Comparison of ENCODE assay signal across 16 cellular contexts in genomic region chr7:41038211-41038610, GRCh38.
DNase-seq lines count a peak whose midpoint lies in the region; ATAC-seq and TF ChIP-seq lines count a peak whose summit lies in the region.
"Had no signal": no experiment of that assay in that cellular context is flagged by ENCODE, and none has a peak within 500 bp of the region (broad histone marks: within the 10 kb centered on the region; RNA-seq: fewer than 3 reads in every experiment).

No MANE protein-coding gene starts in this region.

- H3K36me3 ChIP-seq in IMR-90 (ENCODE audit: control insufficient read depth, insufficient read depth, low read length) (no peaks in the 10 kb centered on the region), esophagus muscularis mucosa (no peaks in the 10 kb centered on the region), MG63 (no peaks in the 10 kb centered on the region), neuronal stem cell (replicated peaks in 1 of 2; ENCODE audit: control insufficient read depth in 2 of 2, insufficient read depth in 2 of 2, low read length in 2 of 2) (no peaks in the 10 kb centered on the region)
- H3K36me3 ChIP-seq: HAP-1 had no signal

- H3K9ac ChIP-seq in IMR-90 (ENCODE audit: low read depth, low read length): no peak overlapping the region
- H3K9ac ChIP-seq in neuronal stem cell (ENCODE audit: low read depth, low read length, poor library complexity): no peak overlapping the region
- H3K9ac ChIP-seq: GM23248 had no signal

- no peak overlapping the region for H3K4me2 ChIP-seq in IMR-90 (ENCODE audit: low read depth, low read length)
- no peak overlapping the region for H3K4me2 ChIP-seq in neuronal stem cell (ENCODE audit: insufficient read depth, low read length, poor library complexity, severe bottlenecking)

- no peak overlapping the region for H3K18ac ChIP-seq in IMR-90 (ENCODE audit: low read depth, low read length)
- H3K18ac ChIP-seq in neuronal stem cell (ENCODE audit: low read length): no peak overlapping the region

- in situ Hi-C loops in IMR-90 (cut with MboI; ENCODE audit: low sequenced_read_pairs): no loop called here

- no TSS peak for BruUV-seq in IMR-90 (replicated peaks; lab: Mats Ljungman, UMichigan)

- POLR2A ChIA-PET in IMR-90 (lab: Charles Lee; ENCODE audit: unreplicated experiment): no interaction called here

- H2BK5ac ChIP-seq in IMR-90 (ENCODE audit: low read depth, low read length, poor library complexity, severe bottlenecking) (no peak overlapping the region), neuronal stem cell (ENCODE audit: low read length) (no peak overlapping the region)

- H4K5ac ChIP-seq in IMR-90 (ENCODE audit: low read depth, low read length): no peak overlapping the region

- H2AK5ac ChIP-seq in IMR-90 (ENCODE audit: low read depth, low read length) (peak overlapping the region; percentile 35; the same call in 1 of the 2 replicates), neuronal stem cell (ENCODE audit: low read depth, low read length) (no peak overlapping the region)

- H3K14ac ChIP-seq in IMR-90 (replicated peaks; ENCODE audit: low read depth, low read length) (no peak overlapping the region; the same call in 1 of the 2 replicates), neuronal stem cell (ENCODE audit: low read length) (no peak overlapping the region)

- TF ChIP-seq RAD21 in IMR-90 (IDR thresholded peaks at IDR 0.05; ENCODE audit: low read length): no peak

- H2AFZ ChIP-seq in IMR-90 (replicated peaks; ENCODE audit: low read length, poor library complexity) (no peak overlapping the region), neuronal stem cell (ENCODE audit: low read length) (no peak overlapping the region)
- H2AFZ ChIP-seq: GM23248 had no signal

- DNase-seq in IMR-90: no peak
- DNase-seq in esophagus muscularis mucosa (ENCODE audit: extremely low spot score): peak; percentile 84
- no peak for DNase-seq in omental fat pad (ENCODE audit: low spot score)
- DNase-seq in MG63: no peak
- no peak for DNase-seq in neuronal stem cell (ENCODE audit: low spot score)
- no peak for DNase-seq in germinal center (ENCODE audit: low spot score)
- DNase-seq: AML-193; CD4-positive, CD25-positive, alpha-beta regulatory T cell; CD8-positive, alpha-beta memory T cell; COR-L47; DMS 273 treated with DMSO at 0.1 percent for 48 hours; DMS53; GM23248 had no signal

- H3K27ac ChIP-seq in IMR-90 (ENCODE audit: insufficient read depth, low read length) (no peak overlapping the region), esophagus muscularis mucosa (replicated peaks in 1 of 4) (no peak overlapping the region), neuronal stem cell (replicated peaks; ENCODE audit: low read length) (no peak overlapping the region)
- H3K27ac ChIP-seq: GM23248 had no signal

- WGBS in IMR-90 (ENCODE audit: extremely low coverage in 2 of 2, insufficient read length in 1 of 2), 2 experiments: 93% methylated on average over 2 of the region's 5 CpGs; no CpG with 5 or more reads in 1 of the 2 experiments
- WGBS in esophagus muscularis mucosa: 62% methylated on average over 5 of the region's 5 CpGs
- WGBS in neuronal stem cell (ENCODE audit: extremely low coverage in 2 of 2, insufficient read length in 2 of 2, insufficient replicate concordance in 1 of 2), 2 donors: no CpG with 5 or more reads among the region's 5 CpGs

- ATAC-seq in IMR-90 (ENCODE audit: low read depth) (no peak), omental fat pad (ENCODE audit: low FRiP score) (peak; percentile 48), HG02981 (IDR thresholded peaks at IDR 0.05; ENCODE audit: unreplicated experiment) (no peak)
- ATAC-seq: K562 had no signal

- H2AK9ac ChIP-seq in IMR-90 (replicated peaks; ENCODE audit: low read depth, low read length, poor library complexity): no peak overlapping the region

- no peak overlapping the region for H3K4ac ChIP-seq in IMR-90 (ENCODE audit: low read depth, low read length)
- no peak overlapping the region for H3K4ac ChIP-seq in neuronal stem cell (ENCODE audit: low read length)

- intact Hi-C loops in IMR-90 (cut with micrococcal nuclease) (no loop called here), esophagus muscularis mucosa (cut with DNase I) (no loop called here)

- H2BK15ac ChIP-seq in IMR-90 (ENCODE audit: low read depth, low read length): peak overlapping the region; percentile 52; the same call in 1 of the 3 replicates
- H2BK15ac ChIP-seq in neuronal stem cell (ENCODE audit: low read length): no peak overlapping the region

- H2BK20ac ChIP-seq in IMR-90 (ENCODE audit: low read depth, low read length): 0 out of 2 replicates have a peak overlapping the region, but pooled peaks have one; percentile 31

- peak overlapping the region; percentile 34; the same call in 1 of the 2 replicates for H4K91ac ChIP-seq in IMR-90 (ENCODE audit: insufficient read depth, low read depth, low read length)
- no peak overlapping the region for H4K91ac ChIP-seq in neuronal stem cell (ENCODE audit: low read depth, low read length, poor library complexity)

- TF ChIP-seq CTCF in IMR-90 (conservative IDR thresholded peaks at IDR 0.05; ENCODE audit: low read depth, low read length) (no peak), esophagus muscularis mucosa (IDR thresholded peaks at IDR 0.05) (no peak), omental fat pad (IDR thresholded peaks at IDR 0.05) (no peak)

- TF ChIP-seq POLR2A in IMR-90 (IDR thresholded peaks at IDR 0.05; ENCODE audit: low read depth, low read length) (no peak), esophagus muscularis mucosa (IDR thresholded peaks at IDR 0.05; ENCODE audit: low read depth) (no peak)

- H2BK120ac ChIP-seq in IMR-90 (ENCODE audit: low read depth, low read length): no peak overlapping the region
- H2BK120ac ChIP-seq in neuronal stem cell (ENCODE audit: low read depth, low read length): no peak overlapping the region

- CTCF ChIA-PET in IMR-90 (lab: Yijun Ruan, JAX): interaction anchor here (1.4 kb wide), 1 partner anchor 35 kb away, joined by 4 read pairs; no protein-coding TSS in a partner anchor

- H4K8ac ChIP-seq in IMR-90 (ENCODE audit: low read depth in 2 of 2, low read length in 2 of 2) (no peak overlapping the region), neuronal stem cell (ENCODE audit: low read depth, low read length) (no peak overlapping the region)

- peaks cover 3% of the 10 kb centered on the region; the same call in 1 of the 2 replicates for H3K9me1 ChIP-seq in IMR-90 (ENCODE audit: insufficient read depth, low read length)

- H3K79me1 ChIP-seq in IMR-90 (ENCODE audit: low read depth in 1 of 2, low read length in 2 of 2): no peaks in the 10 kb centered on the region
- H3K79me1 ChIP-seq in neuronal stem cell (ENCODE audit: low read depth, low read length): no peaks in the 10 kb centered on the region

- H2BK12ac ChIP-seq in neuronal stem cell (ENCODE audit: low read length): no peak overlapping the region

- no peak for TF ChIP-seq EP300 in esophagus muscularis mucosa (IDR thresholded peaks at IDR 0.05)

- dilution Hi-C loops in IMR-90 (cut with HindIII; ENCODE audit: low sequenced_read_pairs, unreplicated experiment): no loop called here

- H3K23ac ChIP-seq in IMR-90 (ENCODE audit: low read depth, low read length) (no peak overlapping the region), neuronal stem cell (ENCODE audit: low read depth, low read length, poor library complexity) (no peak overlapping the region)

- H4K20me1 ChIP-seq in IMR-90 (ENCODE audit: insufficient read depth, low read length): no peaks in the 10 kb centered on the region

- H3K27me3 ChIP-seq in IMR-90 (ENCODE audit: control insufficient read depth, insufficient read depth, low read length) (no peaks in the 10 kb centered on the region), esophagus muscularis mucosa (no peaks in the 10 kb centered on the region), MG63 (no peaks in the 10 kb centered on the region), neuronal stem cell (ENCODE audit: control insufficient read depth in 3 of 3, insufficient read depth in 3 of 3, low read depth in 1 of 3, low read length in 3 of 3) (no peaks in the 10 kb centered on the region)

- H3K4me1 ChIP-seq in IMR-90 (ENCODE audit: control insufficient read depth, insufficient read depth, low read length): peaks cover 3% of the 10 kb centered on the region
- no peaks in the 10 kb centered on the region for H3K4me1 ChIP-seq in esophagus muscularis mucosa
- peaks cover 6 to 11% of the 10 kb centered on the region in 2 donors for H3K4me1 ChIP-seq in neuronal stem cell (ENCODE audit: control insufficient read depth in 2 of 2, insufficient read depth in 1 of 2, low read depth in 1 of 2, low read length in 2 of 2)
- H3K4me1 ChIP-seq: HAP-1 had no signal

- H3K4me3 ChIP-seq in IMR-90 (ENCODE audit: insufficient read depth, low read depth, low read length): no peak overlapping the region
- H3K4me3 ChIP-seq in esophagus muscularis mucosa: no peak overlapping the region
- no peak overlapping the region for H3K4me3 ChIP-seq in MG63
- H3K4me3 ChIP-seq in neuronal stem cell (ENCODE audit: low read length in 2 of 2): no peak overlapping the region
- H3K4me3 ChIP-seq: GM23248, HAP-1, K562 had no signal

- H3K9me3 ChIP-seq in IMR-90 (ENCODE audit: control insufficient read depth, insufficient read depth, low read length) (peaks cover 3% of the 10 kb centered on the region; the same call in 1 of the 2 replicates), esophagus muscularis mucosa (peaks cover 0 to 4% (median 1%) of the 10 kb centered on the region in 4 donors), MG63 (no peaks in the 10 kb centered on the region), neuronal stem cell (replicated peaks in 1 of 2; ENCODE audit: control insufficient read depth in 2 of 2, insufficient read depth in 1 of 2, low read depth in 1 of 2, low read length in 2 of 2) (peaks cover 2 to 7% of the 10 kb centered on the region in 2 donors)
- H3K9me3 ChIP-seq: HAP-1 had no signal

- H3K56ac ChIP-seq in IMR-90 (ENCODE audit: extremely low read depth, insufficient read depth, low read length): no peak overlapping the region

TF ChIP-seq in IMR-90, 13 proteins besides CTCF, POLR2A, EP300 and RAD21:
- TF ChIP-seq USF2 (IDR thresholded peaks at IDR 0.05; ENCODE audit: low read depth, low read length) (no peak), MXI1 (IDR thresholded peaks at IDR 0.05; ENCODE audit: borderline replicate concordance, low read depth, low read length) (no peak), RCOR1 (IDR thresholded peaks at IDR 0.05; ENCODE audit: insufficient replicate concordance, low read length) (no peak), RFX5 (IDR thresholded peaks at IDR 0.05; ENCODE audit: low read depth, low read length) (no peak), MAZ (IDR thresholded peaks at IDR 0.05; ENCODE audit: borderline replicate concordance, low read depth, low read length) (no peak)
